24 cellular contexts compared by ENCODE assay signal in the genomic region with DNA sequence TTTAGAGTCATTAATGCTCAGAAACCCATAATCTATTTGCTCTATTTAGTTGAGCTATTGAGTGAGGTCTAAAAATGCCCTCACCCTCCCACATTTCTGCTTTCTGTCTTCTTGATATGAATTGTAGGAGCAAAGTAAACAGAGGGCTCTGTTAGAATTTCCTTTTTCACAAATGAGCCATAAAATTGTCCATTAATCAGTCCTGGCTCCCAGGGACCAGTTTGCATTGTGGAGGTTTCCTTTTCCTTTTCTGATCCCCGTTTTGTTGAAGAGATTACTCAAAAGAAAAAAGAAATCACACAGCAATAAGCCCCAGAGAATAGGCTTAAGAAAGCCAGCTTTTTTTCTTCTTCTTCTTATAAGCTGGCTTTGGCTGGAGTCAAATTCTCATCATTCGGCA.
DNase-seq lines count a peak whose midpoint lies in the region; ATAC-seq and TF ChIP-seq lines count a peak whose summit lies in the region.
"Had no signal": no experiment of that assay in that cellular context is flagged by ENCODE, and none has a peak within 500 bp of the region (broad histone marks: within the 10 kb centered on the region; RNA-seq: fewer than 3 reads in every experiment).

No MANE protein-coding gene starts in this region.

- H2AFZ ChIP-seq in osteoblast (ENCODE audit: low read length), result no peak overlapping the region
- H2AFZ ChIP-seq: GM23248, PC-9 had no signal

- H3K4me2 ChIP-seq in osteoblast (ENCODE audit: insufficient read depth, low read length), result no peak overlapping the region
- H3K4me2 ChIP-seq: BLaER1 treated with 17β-estradiol and CSF1 and Interleukin-3, amounts not matched to agents 10 nM and 100 nM; PC-9 had no signal

- H3K27me3 ChIP-seq in osteoblast (ENCODE audit: insufficient read depth, low read length), result no peaks in the 10 kb centered on the region
- H3K27me3 ChIP-seq: BLaER1 treated with 17β-estradiol and CSF1 and Interleukin-3, amounts not matched to agents 10 nM and 100 nM; SJSA1 had no signal

- no peaks in the 10 kb centered on the region for H3K4me1 ChIP-seq in osteoblast (ENCODE audit: insufficient read depth, low read length)
- H3K4me1 ChIP-seq: BLaER1 treated with 17β-estradiol and CSF1 and Interleukin-3, amounts not matched to agents 10 nM and 100 nM; SJSA1 had no signal

- H3K36me3 Mint-ChIP-seq in immature natural killer cell, result no peaks in the 10 kb centered on the region

- no peaks in the 10 kb centered on the region for H4K20me1 ChIP-seq in osteoblast (ENCODE audit: insufficient read depth, low read length)
- H4K20me1 ChIP-seq: BLaER1 treated with 17β-estradiol and CSF1 and Interleukin-3, amounts not matched to agents 10 nM and 100 nM had no signal

- ATAC-seq in sciatic nerve, result no peak
- ATAC-seq: Right ventricle myocardium inferior had no signal

- H3K36me3 ChIP-seq in osteoblast (ENCODE audit: insufficient read depth, low read length), result no peaks in the 10 kb centered on the region
- H3K36me3 ChIP-seq: BLaER1 treated with 17β-estradiol and CSF1 and Interleukin-3, amounts not matched to agents 10 nM and 100 nM; SJSA1 had no signal

- H3K4me1 Mint-ChIP-seq in immature natural killer cell, result no peaks in the 10 kb centered on the region

- in situ Hi-C loops in astrocyte of the cerebellum (cut with HindIII; ENCODE audit: low sequenced_read_pairs), result no loop called here

- H3K27ac ChIP-seq in osteoblast (ENCODE audit: low read depth, low read length), result no peak overlapping the region
- H3K27ac ChIP-seq: BLaER1 treated with 17β-estradiol and CSF1 and Interleukin-3, amounts not matched to agents 10 nM and 100 nM; GM23248; PC-9; SJSA1 had no signal

- no peak overlapping the region for H3K4me3 Mint-ChIP-seq in immature natural killer cell
- H3K4me3 Mint-ChIP-seq: CD4-positive, alpha-beta T cell had no signal

- no peak overlapping the region for H3K27ac Mint-ChIP-seq in immature natural killer cell
- H3K27ac Mint-ChIP-seq: CD4-positive, alpha-beta T cell had no signal

- no peaks in the 10 kb centered on the region for H3K9me3 ChIP-seq in osteoblast (ENCODE audit: low read depth, low read length)
- H3K9me3 ChIP-seq: SJSA1 had no signal

- H3K27me3 Mint-ChIP-seq in immature natural killer cell (ENCODE audit: low read depth in 3 of 3), result peaks cover 0 to 5% (median 0%) of the 10 kb centered on the region in 3 donors
- H3K27me3 Mint-ChIP-seq: CD4-positive, alpha-beta T cell had no signal

- DNase-seq in NCI-H146 (lab: John Stamatoyannopoulos, UW), result peak; percentile 3
- DNase-seq in NCI-H146 treated with DMSO at 0.1 percent for 48 hours (lab: John Stamatoyannopoulos, UW; ENCODE audit: unreplicated experiment), result no peak
- DNase-seq in NCI-H1417 treated with DMSO at 0.1 percent for 48 hours (lab: John Stamatoyannopoulos, UW), result peak; percentile 26
- peak; percentile 64 for DNase-seq in astrocyte of the cerebellum (ENCODE audit: low read depth)
- DNase-seq in osteoblast (ENCODE audit: insufficient read length, low spot score, missing footprints), result peak; percentile 34
- DNase-seq in immature natural killer cell, result no peak
- DNase-seq in sciatic nerve (ENCODE audit: low spot score), result no peak
- DNase-seq: 8988T; AML-193; CD4-positive, alpha-beta T cell; GM23248; H7; KBM-7; MV-4-11; NCI-H1105; NCI-H187; NCI-H2107; NCI-H446; NCI-H524 treated with DMSO at 0.1 percent for 48 hours; NK-92 treated with Interleukin-12 subunit alpha and Interleukin-12 subunit beta, amount 100 ng/mL, for 24 hours; PC-9 had no signal

- no peak overlapping the region for H3K4me3 ChIP-seq in astrocyte of the cerebellum (ENCODE audit: low read depth, low read length)
- H3K4me3 ChIP-seq in osteoblast (ENCODE audit: insufficient read depth, low read length), result no peak overlapping the region
- H3K4me3 ChIP-seq: BLaER1 treated with 17β-estradiol and CSF1 and Interleukin-3, amounts not matched to agents 10 nM and 100 nM; GM23248; PC-9; SJSA1 had no signal

- H3K9me3 Mint-ChIP-seq in immature natural killer cell, result no peaks in the 10 kb centered on the region
- H3K9me3 Mint-ChIP-seq: CD4-positive, alpha-beta T cell had no signal

- intact Hi-C loops in sciatic nerve (cut with DNase I), result no loop called here

- TF ChIP-seq CTCF in astrocyte of the cerebellum (IDR thresholded peaks at IDR 0.05; ENCODE audit: low read depth, low read length, missing control alignments), result no peak
- no peak for TF ChIP-seq CTCF in osteoblast (IDR thresholded peaks at IDR 0.05; ENCODE audit: extremely low read depth, low read depth, low read length)

- no peaks in the 10 kb centered on the region for H3K79me2 ChIP-seq in osteoblast (ENCODE audit: insufficient read depth, low read length)

Comparison
In these comparisons a context has a peak if more than half of its experiments do, and no peak if none do; other contexts are left out.
1. DNase-seq: peak in NCI-H146 (single experiment), NCI-H1417 treated with DMSO at 0.1 percent for 48 hours (single experiment), astrocyte of the cerebellum (single experiment) and osteoblast (single experiment); none in NCI-H146 treated with DMSO at 0.1 percent for 48 hours (single experiment), immature natural killer cell (0 of 3) and sciatic nerve (single experiment).